1 cellular context compared by ENCODE assay signal in genomic region chr2:240211598-240212424, GRCh38.
A peak's percentile ranks its signal among the peaks of the same experiment; 100 is the strongest.
TF ChIP-seq lines count a peak whose summit lies in the region.

No MANE protein-coding gene starts in this region.

TF ChIP-seq in GM12878, 131 proteins besides CTCF, POLR2A, EP300 and RAD21:
- TF ChIP-seq CHD2 (IDR thresholded peaks at IDR 0.05; ENCODE audit: borderline replicate concordance, low read depth, low read length) (no peak), KDM1A (IDR thresholded peaks at IDR 0.05; ENCODE audit: borderline replicate concordance) (no peak), PAX5 (IDR thresholded peaks at IDR 0.05; ENCODE audit: borderline replicate concordance, low read depth, low read length) (0 out of 2 replicates have a peak, but pooled peaks have one; percentile 14)
